1 cellular context compared by ENCODE assay signal in the genomic region with DNA sequence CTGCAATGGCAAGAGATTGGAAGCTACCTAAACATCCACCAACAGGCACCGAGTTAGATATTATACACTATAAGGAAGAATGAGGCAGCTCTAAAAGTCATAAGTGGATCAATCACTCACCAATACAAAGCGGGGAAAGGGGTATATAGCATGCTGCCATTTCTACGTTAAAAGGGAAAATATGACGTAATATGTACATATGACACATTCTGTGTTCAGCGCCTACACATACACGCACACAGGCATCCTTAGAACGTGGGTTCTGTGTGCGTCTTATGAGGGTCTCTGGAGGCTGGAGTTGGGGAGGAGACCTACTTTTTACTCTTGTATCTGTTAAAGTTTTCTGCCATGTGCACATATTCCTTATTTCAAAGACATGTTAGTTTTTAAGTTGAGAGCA.
TF ChIP-seq lines count a peak whose summit lies in the region.

No MANE protein-coding gene starts in this region.

TF ChIP-seq in GM12878, 131 proteins besides CTCF, POLR2A, EP300 and RAD21:
- TF ChIP-seq ZZZ3 (IDR thresholded peaks at IDR 0.05; ENCODE audit: control insufficient read depth, insufficient read length, low read depth): no peak
- no peak for TF ChIP-seq MYC (IDR thresholded peaks at IDR 0.05; ENCODE audit: insufficient read depth, insufficient read length, insufficient replicate concordance, low read length, severe bottlenecking)
- TF ChIP-seq, protein P1, sequence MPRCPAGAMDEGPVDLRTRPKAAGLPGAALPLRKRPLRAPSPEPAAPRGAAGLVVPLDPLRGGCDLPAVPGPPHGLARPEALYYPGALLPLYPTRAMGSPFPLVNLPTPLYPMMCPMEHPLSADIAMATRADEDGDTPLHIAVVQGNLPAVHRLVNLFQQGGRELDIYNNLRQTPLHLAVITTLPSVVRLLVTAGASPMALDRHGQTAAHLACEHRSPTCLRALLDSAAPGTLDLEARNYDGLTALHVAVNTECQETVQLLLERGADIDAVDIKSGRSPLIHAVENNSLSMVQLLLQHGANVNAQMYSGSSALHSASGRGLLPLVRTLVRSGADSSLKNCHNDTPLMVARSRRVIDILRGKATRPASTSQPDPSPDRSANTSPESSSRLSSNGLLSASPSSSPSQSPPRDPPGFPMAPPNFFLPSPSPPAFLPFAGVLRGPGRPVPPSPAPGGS (IDR thresholded peaks at IDR 0.05; ENCODE audit: borderline replicate concordance, insufficient read depth, low read depth, low read length, poor library complexity, severe bottlenecking): peak; percentile 71
- TF ChIP-seq ETV6 (conservative IDR thresholded peaks at IDR 0.05 in 1 of 2, IDR thresholded peaks at IDR 0.05 in 1 of 2; ENCODE audit: borderline replicate concordance in 1 of 2, low read depth in 1 of 2): no peak
- TF ChIP-seq, protein P2, sequence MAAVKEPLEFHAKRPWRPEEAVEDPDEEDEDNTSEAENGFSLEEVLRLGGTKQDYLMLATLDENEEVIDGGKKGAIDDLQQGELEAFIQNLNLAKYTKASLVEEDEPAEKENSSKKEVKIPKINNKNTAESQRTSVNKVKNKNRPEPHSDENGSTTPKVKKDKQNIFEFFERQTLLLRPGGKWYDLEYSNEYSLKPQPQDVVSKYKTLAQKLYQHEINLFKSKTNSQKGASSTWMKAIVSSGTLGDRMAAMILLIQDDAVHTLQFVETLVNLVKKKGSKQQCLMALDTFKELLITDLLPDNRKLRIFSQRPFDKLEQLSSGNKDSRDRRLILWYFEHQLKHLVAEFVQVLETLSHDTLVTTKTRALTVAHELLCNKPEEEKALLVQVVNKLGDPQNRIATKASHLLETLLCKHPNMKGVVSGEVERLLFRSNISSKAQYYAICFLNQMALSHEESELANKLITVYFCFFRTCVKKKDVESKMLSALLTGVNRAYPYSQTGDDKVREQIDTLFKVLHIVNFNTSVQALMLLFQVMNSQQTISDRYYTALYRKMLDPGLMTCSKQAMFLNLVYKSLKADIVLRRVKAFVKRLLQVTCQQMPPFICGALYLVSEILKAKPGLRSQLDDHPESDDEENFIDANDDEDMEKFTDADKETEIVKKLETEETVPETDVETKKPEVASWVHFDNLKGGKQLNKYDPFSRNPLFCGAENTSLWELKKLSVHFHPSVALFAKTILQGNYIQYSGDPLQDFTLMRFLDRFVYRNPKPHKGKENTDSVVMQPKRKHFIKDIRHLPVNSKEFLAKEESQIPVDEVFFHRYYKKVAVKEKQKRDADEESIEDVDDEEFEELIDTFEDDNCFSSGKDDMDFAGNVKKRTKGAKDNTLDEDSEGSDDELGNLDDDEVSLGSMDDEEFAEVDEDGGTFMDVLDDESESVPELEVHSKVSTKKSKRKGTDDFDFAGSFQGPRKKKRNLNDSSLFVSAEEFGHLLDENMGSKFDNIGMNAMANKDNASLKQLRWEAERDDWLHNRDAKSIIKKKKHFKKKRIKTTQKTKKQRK (IDR thresholded peaks at IDR 0.05; ENCODE audit: low read depth, low read length): no peak
